In the genomic region with DNA sequence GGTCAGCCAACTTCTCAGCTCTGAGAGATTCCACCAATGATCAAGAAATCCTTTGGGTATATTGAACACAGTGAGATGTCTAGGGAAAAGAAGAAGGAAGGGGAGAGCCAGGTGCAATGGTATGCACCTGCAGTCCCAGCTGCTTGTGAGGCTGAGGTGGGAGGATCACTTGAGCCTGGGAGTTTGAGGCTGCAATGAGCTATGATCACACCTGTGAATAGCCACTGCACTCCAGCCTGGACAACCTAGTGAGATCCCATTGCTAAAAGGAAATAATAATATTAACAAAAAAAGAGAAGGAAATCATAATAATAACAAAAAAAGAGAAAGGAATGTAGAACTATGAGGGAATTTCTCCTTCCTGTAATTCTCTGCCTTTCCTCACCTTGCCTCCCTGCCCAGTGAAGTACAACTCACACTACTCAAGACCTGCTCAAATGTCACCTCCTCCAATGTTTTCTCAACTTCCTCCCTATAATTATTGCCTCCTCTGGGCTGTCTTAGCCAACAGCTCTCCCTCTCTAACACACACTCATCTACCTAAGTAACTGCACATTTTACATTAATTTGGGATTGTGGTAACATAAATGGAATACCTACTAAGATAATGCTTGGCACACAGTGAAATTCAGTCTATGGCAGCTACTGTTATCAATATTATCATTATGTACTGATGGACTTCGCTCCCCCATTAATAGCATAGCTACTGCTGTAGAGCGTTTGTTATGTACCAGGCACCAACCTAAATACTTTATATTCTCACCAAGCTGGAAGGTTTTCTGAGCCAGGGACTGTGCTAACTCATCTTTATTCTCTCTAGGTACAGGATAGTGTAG, we compare ENCODE assay signal across 16 cellular contexts.
DNase-seq lines count a peak whose midpoint lies in the region; ATAC-seq and TF ChIP-seq lines count a peak whose summit lies in the region.
"Had no signal": no experiment of that assay in that cellular context is flagged by ENCODE, and none has a peak within 500 bp of the region (broad histone marks: within the 10 kb centered on the region; RNA-seq: fewer than 3 reads in every experiment).

No MANE protein-coding gene starts in this region.

- H3K27me3 ChIP-seq in left lung: no peaks in the 10 kb centered on the region
- H3K27me3 ChIP-seq in body of pancreas: no peaks in the 10 kb centered on the region

- H3K4me3 ChIP-seq in left lung (no peak overlapping the region), body of pancreas (no peak overlapping the region)

- no peak for TF ChIP-seq POLR2A in body of pancreas (IDR thresholded peaks at IDR 0.05)

- peaks cover 58% of the 10 kb centered on the region for H3K4me1 Mint-ChIP-seq in HFFc6 (ENCODE audit: low read depth)

- no peak for TF ChIP-seq CTCF in HFFc6 (IDR thresholded peaks at IDR 0.05)
- no peak for TF ChIP-seq CTCF in left lung (IDR thresholded peaks at IDR 0.05)
- no peak for TF ChIP-seq CTCF in body of pancreas (IDR thresholded peaks at IDR 0.05)

- H3K4me1 ChIP-seq in left lung: peaks cover 8 to 75% of the 10 kb centered on the region in 2 donors
- no peaks in the 10 kb centered on the region for H3K4me1 ChIP-seq in body of pancreas

- no peaks in the 10 kb centered on the region for H3K36me3 ChIP-seq in left lung
- H3K36me3 ChIP-seq in body of pancreas (replicated peaks in 1 of 2; ENCODE audit: insufficient read depth in 1 of 2, low read depth in 2 of 2): no peaks in the 10 kb centered on the region

- no peak overlapping the region for H3K4me3 Mint-ChIP-seq in HFFc6

- H3K9me3 ChIP-seq in left lung: no peaks in the 10 kb centered on the region
- H3K9me3 ChIP-seq in body of pancreas: no peaks in the 10 kb centered on the region

- peak overlapping the region; percentile 75; the same call in 1 of the 2 replicates for H3K27ac Mint-ChIP-seq in HFFc6
- H3K27ac Mint-ChIP-seq: T-helper 1 cell treated with Interleukin-12 subunit alpha and Interleukin-12 subunit beta and Interleukin-4 antibody, amounts not matched to agents 30 μg/mL and 1 μg/mL, for 36 hours had no signal

- H3K36me3 Mint-ChIP-seq in HFFc6 (ENCODE audit: low read depth): peaks cover 9% of the 10 kb centered on the region; the same call in 1 of the 2 replicates
- H3K36me3 Mint-ChIP-seq: brain; naive thymus-derived CD8-positive, alpha-beta T cell had no signal

- no peaks in the 10 kb centered on the region; the same call in 1 of the 2 replicates for H3K27me3 Mint-ChIP-seq in HFFc6 (ENCODE audit: insufficient read depth)
- H3K27me3 Mint-ChIP-seq: brain had no signal

- intact Hi-C loops in left lung (cut with DNase I) (no loop called here), body of pancreas (cut with DNase I) (no loop called here)

- ATAC-seq in left lung (peak; percentile 56), GM21360 (IDR thresholded peaks at IDR 0.05; ENCODE audit: unreplicated experiment) (no peak), body of pancreas (no peak)
- ATAC-seq: naive thymus-derived CD8-positive, alpha-beta T cell had no signal

- H3K9me3 Mint-ChIP-seq in HFFc6: no peaks in the 10 kb centered on the region
- H3K9me3 Mint-ChIP-seq: brain; naive thymus-derived CD8-positive, alpha-beta T cell; T-helper 1 cell treated with Interleukin-12 subunit alpha and Interleukin-12 subunit beta and Interleukin-4 antibody, amounts not matched to agents 30 μg/mL and 1 μg/mL, for 36 hours had no signal

- DNase-seq in AML-193 (lab: John Stamatoyannopoulos, UW) (peak; percentile 27 to 34), HFFc6 (no peak), OCI-M1 (lab: John Stamatoyannopoulos, UW) (peak; percentile 42), left lung (no peak), body of pancreas (no peak), inferior parietal cortex (ENCODE audit: extremely low spot score) (no peak)
- DNase-seq in stimulated activated CD4-positive, alpha-beta T cell treated with anti-CD3 and anti-CD28 coated beads, Interleukin-2, amount 100 ng/mL, for 48 hours: no peak
- DNase-seq: activated CD4-positive, CD25-positive, alpha-beta regulatory T cell treated with anti-CD3 and anti-CD28 coated beads, Interleukin-2, amount 50 U/mL, for 72 hours; activated naive CD4-positive, alpha-beta T cell treated with Interleukin-2 at 50 U/mL for 16 hours; effector CD4-positive, alpha-beta T cell; left ventricle myocardium superior; naive thymus-derived CD8-positive, alpha-beta T cell; NCI-H1694 treated with DMSO at 0.1 percent for 48 hours had no signal

- 60 to 62% methylated on average over 2 of the region's 2 CpGs for WGBS in body of pancreas, 2 donors

- H3K27ac ChIP-seq in left lung (peak overlapping the region; percentile 15 to 83), body of pancreas (no peak overlapping the region)

Comparison
In these comparisons a context has a peak if more than half of its experiments do, and no peak if none do; other contexts are left out.
1. DNase-seq: peak in AML-193 (2 of 2) and OCI-M1 (single experiment); none in HFFc6 (single experiment), left lung (0 of 2), stimulated activated CD4-positive, alpha-beta T cell treated with anti-CD3 and anti-CD28 coated beads, Interleukin-2, amount 100 ng/mL, for 48 hours (0 of 2), body of pancreas (0 of 4) and inferior parietal cortex (single experiment).
2. H3K27ac ChIP-seq: peak in left lung (2 of 2); none in body of pancreas (0 of 4).